In genomic region chr1:9792156-9793042, GRCh38 we compare ENCODE assay signal across 10 cellular contexts. TPM values are rescaled to one million over a fixed set of nuclear protein-coding genes. Genes with fewer than 3 reads are reported as not detected.
A peak's percentile ranks its signal among the peaks of the same experiment; 100 is the strongest.
DNase-seq lines count a peak whose midpoint lies in the region; ATAC-seq, FAIRE-seq and TF ChIP-seq lines count a peak whose summit lies in the region.
"Had no signal": no experiment of that assay in that cellular context is flagged by ENCODE, and none has a peak within 500 bp of the region (broad histone marks: within the 10 kb centered on the region; RNA-seq: fewer than 3 reads in every experiment).

No MANE protein-coding gene starts in this region.

- no peak overlapping the region for H3K27ac Mint-ChIP-seq in astrocyte (ENCODE audit: unreplicated experiment)
- peak overlapping the region in 7 of 9 donors; percentile 26 to 75 (median 65) for H3K27ac Mint-ChIP-seq in naive thymus-derived CD4-positive, alpha-beta T cell

- H2AFZ ChIP-seq in astrocyte (ENCODE audit: low read depth, low read length), result no peak overlapping the region

- H3K27me3 Mint-ChIP-seq in astrocyte (ENCODE audit: low read depth, unreplicated experiment), result no peaks in the 10 kb centered on the region
- H3K27me3 Mint-ChIP-seq in naive thymus-derived CD4-positive, alpha-beta T cell, result no peaks in the 10 kb centered on the region
- no peaks in the 10 kb centered on the region for H3K27me3 Mint-ChIP-seq in activated T-cell treated with anti-CD3 and anti-CD28 coated beads, Interleukin-2, amount 50 U/mL, for 4 hours (ENCODE audit: low read depth)

- H4K20me1 ChIP-seq in astrocyte (ENCODE audit: insufficient read depth, low read length), result peaks cover 79% of the 10 kb centered on the region

- no peak for TF ChIP-seq CTCF in astrocyte (IDR thresholded peaks at IDR 0.05; ENCODE audit: insufficient read depth, low read depth, low read length)

- no peak for ATAC-seq in naive thymus-derived CD4-positive, alpha-beta T cell
- ATAC-seq in aorta (ENCODE audit: low FRiP score), result no peak
- ATAC-seq in activated T-cell treated with anti-CD3 and anti-CD28 coated beads, Interleukin-2, amount 50 U/mL, for 4 hours, result no peak

- POLR2A ChIA-PET in naive thymus-derived CD4-positive, alpha-beta T cell (lab: Charles Lee), result interaction anchor here (0.7 to 1.1 kb wide), 3 partner anchors 10 to 164 kb away, joined by 3 read pairs; no protein-coding TSS in a partner anchor

- peaks cover 6% of the 10 kb centered on the region for H3K36me3 Mint-ChIP-seq in astrocyte (ENCODE audit: low read depth, unreplicated experiment)
- H3K36me3 Mint-ChIP-seq in naive thymus-derived CD4-positive, alpha-beta T cell, result peaks cover 0 to 25% (median 9%) of the 10 kb centered on the region in 5 donors
- peaks cover 6% of the 10 kb centered on the region for H3K36me3 Mint-ChIP-seq in activated T-cell treated with anti-CD3 and anti-CD28 coated beads, Interleukin-2, amount 50 U/mL, for 4 hours (ENCODE audit: insufficient read depth)

- no peak overlapping the region for H3K4me3 ChIP-seq in astrocyte (ENCODE audit: insufficient read depth, low read depth, low read length)
- no peak overlapping the region for H3K4me3 ChIP-seq in naive thymus-derived CD4-positive, alpha-beta T cell (ENCODE audit: low read length)
- H3K4me3 ChIP-seq in aorta (ENCODE audit: low read length in 2 of 2), result no peak overlapping the region
- H3K4me3 ChIP-seq: K562, skin epidermis had no signal

- H3K9me3 ChIP-seq in astrocyte (ENCODE audit: insufficient read depth, low read depth, low read length), result no peaks in the 10 kb centered on the region
- no peaks in the 10 kb centered on the region for H3K9me3 ChIP-seq in naive thymus-derived CD4-positive, alpha-beta T cell (ENCODE audit: control insufficient read depth in 2 of 3, low read length in 3 of 3)
- H3K9me3 ChIP-seq in aorta (ENCODE audit: control insufficient read depth, low read length), result no peaks in the 10 kb centered on the region

- H3K36me3 ChIP-seq in astrocyte (ENCODE audit: insufficient read depth, low read length) (no peaks in the 10 kb centered on the region), aorta (ENCODE audit: control insufficient read depth in 1 of 2, insufficient read depth in 2 of 2, low read length in 1 of 2) (no peaks in the 10 kb centered on the region)
- H3K36me3 ChIP-seq in naive thymus-derived CD4-positive, alpha-beta T cell (ENCODE audit: control insufficient read depth in 2 of 3, insufficient read depth in 3 of 3, low read length in 3 of 3), result no peaks in the 10 kb centered on the region

- peaks cover 84% of the 10 kb centered on the region for H3K79me2 ChIP-seq in astrocyte (ENCODE audit: insufficient read depth, low read length)

- H3K27me3 ChIP-seq in astrocyte (ENCODE audit: insufficient read depth, low read length) (no peaks in the 10 kb centered on the region), aorta (ENCODE audit: control insufficient read depth in 1 of 2, insufficient read depth in 2 of 2, low read length in 1 of 2) (no peaks in the 10 kb centered on the region)
- no peaks in the 10 kb centered on the region for H3K27me3 ChIP-seq in naive thymus-derived CD4-positive, alpha-beta T cell (ENCODE audit: control insufficient read depth in 2 of 2, insufficient read depth in 2 of 2, low read length in 2 of 2)

- FAIRE-seq in astrocyte (lab: Jason Lieb, UNC) (no peak), GM19239 (lab: Jason Lieb, UNC) (no peak)
- FAIRE-seq: K562 had no signal

- H3K4me2 ChIP-seq in astrocyte (ENCODE audit: low read length), result peak overlapping the region; percentile 7

- WGBS in aorta, 2 donors, result 60 to 61% methylated on average over 14 of the region's 14 CpGs

- DNase-seq in EH (ENCODE audit: low read depth) (peak; percentile 64), NCI-H1417 (lab: John Stamatoyannopoulos, UW) (peak; percentile 87 to 97 (median 93)), astrocyte (ENCODE audit: low read depth) (peak; percentile 26), GM19239 (ENCODE audit: insufficient read length, low spot score) (no peak), aorta (no peak), T-helper 1 cell (no peak)
- DNase-seq in naive thymus-derived CD4-positive, alpha-beta T cell, result no peak
- DNase-seq in activated T-cell treated with anti-CD3 and anti-CD28 coated beads, Interleukin-2, amount 50 U/mL, for 4 hours, result no peak

- H3K9ac ChIP-seq in astrocyte (ENCODE audit: low read length), result no peak overlapping the region

- H3K4me3 Mint-ChIP-seq in astrocyte (ENCODE audit: unreplicated experiment), result no peak overlapping the region
- H3K4me3 Mint-ChIP-seq in naive thymus-derived CD4-positive, alpha-beta T cell, result no peak overlapping the region
- no peak overlapping the region for H3K4me3 Mint-ChIP-seq in activated T-cell treated with anti-CD3 and anti-CD28 coated beads, Interleukin-2, amount 50 U/mL, for 4 hours

- CTCF ChIA-PET in naive thymus-derived CD4-positive, alpha-beta T cell (lab: Charles Lee), result interaction anchor here (1.0 to 2.1 kb wide), 3 partner anchors 8 to 164 kb away, joined by 3 to 12 read pairs (median 3); no protein-coding TSS in a partner anchor

- intact Hi-C loops in naive thymus-derived CD4-positive, alpha-beta T cell (cut with micrococcal nuclease), result no loop called here
- intact Hi-C loops in aorta (cut with DNase I), result no loop called here

- no peaks in the 10 kb centered on the region for H3K9me3 Mint-ChIP-seq in astrocyte (ENCODE audit: unreplicated experiment)
- H3K9me3 Mint-ChIP-seq in naive thymus-derived CD4-positive, alpha-beta T cell, result no peaks in the 10 kb centered on the region
- no peaks in the 10 kb centered on the region for H3K9me3 Mint-ChIP-seq in activated T-cell treated with anti-CD3 and anti-CD28 coated beads, Interleukin-2, amount 50 U/mL, for 4 hours

- no peak overlapping the region for H3K27ac ChIP-seq in astrocyte (ENCODE audit: low read depth, low read length)
- no peak overlapping the region for H3K27ac ChIP-seq in naive thymus-derived CD4-positive, alpha-beta T cell (ENCODE audit: low read depth, low read length)
- H3K27ac ChIP-seq in aorta (ENCODE audit: low read depth in 1 of 2, low read length in 2 of 2), result no peak overlapping the region
- H3K27ac ChIP-seq: skin epidermis had no signal

- H3K4me1 ChIP-seq in astrocyte (ENCODE audit: insufficient read depth, low read length), result no peaks in the 10 kb centered on the region
- peaks cover 6 to 7% of the 10 kb centered on the region in 2 donors for H3K4me1 ChIP-seq in naive thymus-derived CD4-positive, alpha-beta T cell (ENCODE audit: control insufficient read depth in 2 of 2, insufficient read depth in 2 of 2, low read length in 2 of 2)
- H3K4me1 ChIP-seq in aorta (ENCODE audit: control insufficient read depth in 1 of 2, insufficient read depth in 2 of 2, low read length in 2 of 2), result peaks cover 0 to 2% of the 10 kb centered on the region in 2 donors

- peaks cover 7% of the 10 kb centered on the region for H3K4me1 Mint-ChIP-seq in astrocyte (ENCODE audit: low read depth, unreplicated experiment)
- H3K4me1 Mint-ChIP-seq in naive thymus-derived CD4-positive, alpha-beta T cell, result peaks cover 31 to 69% (median 63%) of the 10 kb centered on the region in 7 donors
- peaks cover 50% of the 10 kb centered on the region for H3K4me1 Mint-ChIP-seq in activated T-cell treated with anti-CD3 and anti-CD28 coated beads, Interleukin-2, amount 50 U/mL, for 4 hours (ENCODE audit: low read depth)

RNA-seq across cellular contexts. Expression of gene CLSTN1, which starts 31.4 kb away (rescaled TPM):
- total RNA-seq in astrocyte, result 181 and 197 TPM in 2 replicates
- total RNA-seq in naive thymus-derived CD4-positive, alpha-beta T cell, result 100 to 1,000 TPM in 1 of 5 experiments, 10 to 100 TPM in 4; 68.6 to 116 (median 85.6) TPM
- 10 to 100 TPM; 16.9 to 40.2 TPM for polyA plus RNA-seq in naive thymus-derived CD4-positive, alpha-beta T cell
- total RNA-seq in aorta, result 100 to 1,000 TPM in 1 of 2 donors, 10 to 100 TPM in 1; 85.3 to 113 TPM
- polyA plus RNA-seq in aorta, result 10 to 100 TPM; 17.0 to 63.3 TPM
- total RNA-seq in activated T-cell treated with anti-CD3 and anti-CD28 coated beads, Interleukin-2, amount 50 U/mL, for 4 hours, result 10 to 100 TPM; 34.4 to 38.5 (median 34.6) TPM

Comparison
In these comparisons a context has a peak if more than half of its experiments do, and no peak if none do; other contexts are left out.
1. DNase-seq: peak in EH (single experiment), NCI-H1417 (3 of 3) and astrocyte (single experiment); none in naive thymus-derived CD4-positive, alpha-beta T cell (0 of 9), GM19239 (single experiment), aorta (0 of 2), activated T-cell treated with anti-CD3 and anti-CD28 coated beads, Interleukin-2, amount 50 U/mL, for 4 hours (single experiment) and T-helper 1 cell (0 of 5).